In genomic region chr16:49623501-49624266, GRCh38 we compare ENCODE assay signal across 22 cellular contexts.
DNase-seq lines count a peak whose midpoint lies in the region; ATAC-seq, FAIRE-seq and TF ChIP-seq lines count a peak whose summit lies in the region.
"Had no signal": no experiment of that assay in that cellular context is flagged by ENCODE, and none has a peak within 500 bp of the region (broad histone marks: within the 10 kb centered on the region; RNA-seq: fewer than 3 reads in every experiment).

No MANE protein-coding gene starts in this region.

- no peak overlapping the region for H3K9ac ChIP-seq in K562 (ENCODE audit: insufficient read depth in 1 of 2, low read depth in 2 of 2, low read length in 2 of 2)
- H3K9ac ChIP-seq in mesenchymal stem cell (ENCODE audit: low read length): no peak overlapping the region
- H3K9ac ChIP-seq: BLaER1 treated with 17β-estradiol and CSF1 and Interleukin-3, amounts not matched to agents 10 nM and 100 nM had no signal

- H3K36me3 Mint-ChIP-seq in natural killer cell treated with Interleukin-12 subunit alpha and Interleukin-12 subunit beta and Interleukin-15 and Interleukin-18, amount 100 ng/mL, for 72 hours: no peaks in the 10 kb centered on the region
- no peaks in the 10 kb centered on the region for H3K36me3 Mint-ChIP-seq in natural killer cell
- H3K36me3 Mint-ChIP-seq: CD4-positive, alpha-beta memory T cell had no signal

- H3K14ac ChIP-seq in mesenchymal stem cell (ENCODE audit: low read length in 2 of 2): no peak overlapping the region

- DNase-seq in natural killer cell treated with Interleukin-12 subunit alpha and Interleukin-12 subunit beta and Interleukin-15 and Interleukin-18, amount 100 ng/mL, for 72 hours (ENCODE audit: low spot score): peak; percentile 54
- no peak for DNase-seq in natural killer cell
- DNase-seq in K562 (ENCODE audit: extremely low read depth in 1 of 4, low spot score in 3 of 4): no peak
- no peak for DNase-seq in mesenchymal stem cell
- DNase-seq in vagina (ENCODE audit: extremely low spot score in 2 of 2): peak; percentile 74 to 76
- DNase-seq in medulla oblongata (ENCODE audit: extremely low spot score): no peak
- DNase-seq in urothelium cell line (ENCODE audit: low spot score): no peak
- DNase-seq: CD4-positive, alpha-beta memory T cell; DMS 273 treated with DMSO at 0.1 percent for 48 hours; DND-41; GOT3; Kasumi-1; NCI-H187 treated with DMSO at 0.1 percent for 48 hours; NCI-H774; SJCRH30 had no signal

- H2BK5ac ChIP-seq in mesenchymal stem cell (ENCODE audit: low read depth, low read length, poor library complexity, severe bottlenecking): no peak overlapping the region

- no peak overlapping the region for H3K27ac Mint-ChIP-seq in natural killer cell treated with Interleukin-12 subunit alpha and Interleukin-12 subunit beta and Interleukin-15 and Interleukin-18, amount 100 ng/mL, for 72 hours
- H3K27ac Mint-ChIP-seq in natural killer cell: no peak overlapping the region
- H3K27ac Mint-ChIP-seq: CD4-positive, alpha-beta memory T cell had no signal

- H2BK120ac ChIP-seq in mesenchymal stem cell (ENCODE audit: low read depth, low read length): no peak overlapping the region

- H2AFZ ChIP-seq in K562 (ENCODE audit: low read depth, low read length) (no peak overlapping the region), mesenchymal stem cell (ENCODE audit: low read depth, low read length) (no peak overlapping the region)

- in situ Hi-C loops in K562 (cut with MboI): no loop called here

- WGBS in K562 (ENCODE audit: insufficient coverage, low coverage, missing lambda C conversion rate): 1% methylated on average over 8 of the region's 8 CpGs
- WGBS in mesenchymal stem cell: 91% methylated on average over 5 of the region's 8 CpGs

- peaks cover 6% of the 10 kb centered on the region for H3K9me1 ChIP-seq in K562 (ENCODE audit: control insufficient read depth, insufficient read depth, low read length)

- no peak for TF ChIP-seq CTCF in natural killer cell (IDR thresholded peaks at IDR 0.05)
- TF ChIP-seq CTCF in K562 (IDR thresholded peaks at IDR 0.05 in 2 of 3, conservative IDR thresholded peaks at IDR 0.05 in 1 of 3; ENCODE audit: insufficient read depth in 2 of 3, low read depth in 1 of 3, low read length in 3 of 3): no peak
- no peak for TF ChIP-seq CTCF in vagina (IDR thresholded peaks at IDR 0.05)

- H4K91ac ChIP-seq in mesenchymal stem cell (ENCODE audit: low read length): peak overlapping the region; percentile 18

- H3K79me1 ChIP-seq in mesenchymal stem cell (replicated peaks; ENCODE audit: low read length, poor library complexity, severe bottlenecking): no peaks in the 10 kb centered on the region

- no peaks in the 10 kb centered on the region for H3K27me3 Mint-ChIP-seq in natural killer cell treated with Interleukin-12 subunit alpha and Interleukin-12 subunit beta and Interleukin-15 and Interleukin-18, amount 100 ng/mL, for 72 hours
- no peaks in the 10 kb centered on the region for H3K27me3 Mint-ChIP-seq in natural killer cell (ENCODE audit: low read depth in 2 of 2)
- H3K27me3 Mint-ChIP-seq: CD4-positive, alpha-beta memory T cell had no signal

- H3K23ac ChIP-seq in mesenchymal stem cell (ENCODE audit: low read length in 2 of 2): no peak overlapping the region

- no peak for ATAC-seq in natural killer cell treated with Interleukin-12 subunit alpha and Interleukin-12 subunit beta and Interleukin-15 and Interleukin-18, amount 100 ng/mL, for 72 hours
- no peak for ATAC-seq in natural killer cell
- ATAC-seq in K562: no peak
- ATAC-seq in GM18861 (IDR thresholded peaks at IDR 0.05; ENCODE audit: unreplicated experiment): no peak
- ATAC-seq: GM12878, HCT116, Panc1 had no signal

- H2BK15ac ChIP-seq in mesenchymal stem cell (ENCODE audit: low read depth, poor library complexity, severe bottlenecking): no peak overlapping the region

- no peak overlapping the region for H4K8ac ChIP-seq in mesenchymal stem cell (ENCODE audit: low read length)

- H3K4me1 ChIP-seq in K562 (replicated peaks in 1 of 2; ENCODE audit: control insufficient read depth in 2 of 2, insufficient read depth in 2 of 2, low read length in 2 of 2) (peaks cover 24% of the 10 kb centered on the region in 2 experiments; a peak in 4 of 5 replicates), mesenchymal stem cell (ENCODE audit: control insufficient read depth, insufficient read depth, low read depth, low read length) (peaks cover 26% of the 10 kb centered on the region), vagina (peaks cover 24% of the 10 kb centered on the region)

- H3K4me3 Mint-ChIP-seq in natural killer cell treated with Interleukin-12 subunit alpha and Interleukin-12 subunit beta and Interleukin-15 and Interleukin-18, amount 100 ng/mL, for 72 hours: no peak overlapping the region
- no peak overlapping the region for H3K4me3 Mint-ChIP-seq in natural killer cell
- H3K4me3 Mint-ChIP-seq: CD4-positive, alpha-beta memory T cell had no signal

- TF ChIP-seq EP300 in K562 (IDR thresholded peaks at IDR 0.05; ENCODE audit: low read length): no peak

- H3K4me3 ChIP-seq in K562 (no peak overlapping the region), mesenchymal stem cell (ENCODE audit: insufficient read depth in 1 of 2, low read depth in 1 of 2, low read length in 2 of 2) (no peak overlapping the region), vagina (no peak overlapping the region)
- H3K4me3 ChIP-seq: BLaER1 treated with 17β-estradiol and CSF1 and Interleukin-3, amounts not matched to agents 10 nM and 100 nM; GM12878; SJCRH30 had no signal

- H3K4me2 ChIP-seq in K562 (ENCODE audit: insufficient read depth, low read length) (no peak overlapping the region), mesenchymal stem cell (ENCODE audit: low read length, poor library complexity, severe bottlenecking) (no peak overlapping the region)
- H3K4me2 ChIP-seq: BLaER1 treated with 17β-estradiol and CSF1 and Interleukin-3, amounts not matched to agents 10 nM and 100 nM had no signal

- H3K27ac ChIP-seq in K562 (ENCODE audit: extremely low read depth, low read depth, low read length): no peak overlapping the region
- H3K27ac ChIP-seq in mesenchymal stem cell (ENCODE audit: low read length, poor library complexity, severe bottlenecking): no peak overlapping the region
- H3K27ac ChIP-seq in vagina: no peak overlapping the region
- H3K27ac ChIP-seq: BLaER1 treated with 17β-estradiol and CSF1 and Interleukin-3, amounts not matched to agents 10 nM and 100 nM; SJCRH30 had no signal

- H3K18ac ChIP-seq in mesenchymal stem cell (ENCODE audit: low read depth in 1 of 2, low read length in 2 of 2): no peak overlapping the region

- CTCF ChIA-PET in K562 (lab: Yijun Ruan, JAX; ENCODE audit: low intra/inter-chr PET ratio): no interaction called here

- no peaks in the 10 kb centered on the region for H3K79me2 ChIP-seq in K562 (ENCODE audit: control insufficient read depth, insufficient read depth, low read length)

- TF ChIP-seq POLR2A in K562 (conservative IDR thresholded peaks at IDR 0.05) (no peak), vagina (IDR thresholded peaks at IDR 0.05) (no peak)

- intact Hi-C loops in natural killer cell (cut with micrococcal nuclease) (no loop called here), K562 (cut with micrococcal nuclease) (no loop called here), vagina (cut with DNase I) (loop anchor here (10.0 kb wide), 1 partner anchor 231 kb away; the partner anchor contains the start of gene ZNF423)

- H3K36me3 ChIP-seq in K562 (ENCODE audit: control insufficient read depth, insufficient read depth, low read length) (no peaks in the 10 kb centered on the region), mesenchymal stem cell (ENCODE audit: control insufficient read depth in 1 of 2, insufficient read depth in 2 of 2, low read depth in 1 of 2, low read length in 2 of 2) (no peaks in the 10 kb centered on the region), vagina (no peaks in the 10 kb centered on the region)
- H3K36me3 ChIP-seq: SJCRH30 had no signal

- no peaks in the 10 kb centered on the region for H4K20me1 ChIP-seq in K562 (replicated peaks; ENCODE audit: control insufficient read depth, insufficient read depth, low read length)

- H3K4ac ChIP-seq in mesenchymal stem cell (ENCODE audit: low read depth in 1 of 2, low read length in 2 of 2): no peak overlapping the region

- H2BK12ac ChIP-seq in mesenchymal stem cell (ENCODE audit: low read length in 2 of 2): no peak overlapping the region

- peak overlapping the region; percentile 30 for H2AK5ac ChIP-seq in mesenchymal stem cell (ENCODE audit: low read length, severe bottlenecking)

- FAIRE-seq in K562 (lab: Jason Lieb, UNC) (no peak), urothelium cell line (lab: Jason Lieb, UNC) (no peak)
- FAIRE-seq: GM12878, HTR-8/SVneo had no signal

- H3K9me3 ChIP-seq in K562 (replicated peaks; ENCODE audit: control insufficient read depth, insufficient read depth, low read depth, low read length) (no peaks in the 10 kb centered on the region), mesenchymal stem cell (ENCODE audit: control insufficient read depth, low read length) (peaks cover 3% of the 10 kb centered on the region), vagina (no peaks in the 10 kb centered on the region)
- H3K9me3 ChIP-seq: Caco-2, SJCRH30 had no signal

- H3K9me3 Mint-ChIP-seq in natural killer cell treated with Interleukin-12 subunit alpha and Interleukin-12 subunit beta and Interleukin-15 and Interleukin-18, amount 100 ng/mL, for 72 hours: no peaks in the 10 kb centered on the region
- no peaks in the 10 kb centered on the region for H3K9me3 Mint-ChIP-seq in natural killer cell
- H3K9me3 Mint-ChIP-seq: CD4-positive, alpha-beta memory T cell had no signal

- POLR2A ChIA-PET in K562 (lab: Yijun Ruan, JAX): no interaction called here

- no peak for TF ChIP-seq RAD21 in K562 (CRISPR knock-in tag; conservative IDR thresholded peaks at IDR 0.05 in 1 of 2, IDR thresholded peaks at IDR 0.05 in 1 of 2)

- no peaks in the 10 kb centered on the region for H3K4me1 Mint-ChIP-seq in natural killer cell treated with Interleukin-12 subunit alpha and Interleukin-12 subunit beta and Interleukin-15 and Interleukin-18, amount 100 ng/mL, for 72 hours (ENCODE audit: low read depth in 2 of 2)
- no peaks in the 10 kb centered on the region for H3K4me1 Mint-ChIP-seq in natural killer cell
- H3K4me1 Mint-ChIP-seq: CD4-positive, alpha-beta memory T cell had no signal

- H3K27me3 ChIP-seq in K562 (ENCODE audit: control insufficient read depth in 2 of 2, insufficient read depth in 2 of 2, low read length in 2 of 2) (0 out of 5 replicates have a peak, but pooled peaks cover 0 to 6% of the 10 kb centered on the region in 2 experiments), mesenchymal stem cell (ENCODE audit: control insufficient read depth in 1 of 2, insufficient read depth in 1 of 2, low read length in 2 of 2) (no peaks in the 10 kb centered on the region), vagina (no peaks in the 10 kb centered on the region)
- H3K27me3 ChIP-seq: BLaER1 treated with 17β-estradiol and CSF1 and Interleukin-3, amounts not matched to agents 10 nM and 100 nM; SJCRH30 had no signal

- BruUV-seq in K562 (replicated peaks; lab: Mats Ljungman, UMichigan): no TSS peak

TF ChIP-seq in K562, 482 proteins besides CTCF, POLR2A, EP300 and RAD21 (continues in another document):
- TF ChIP-seq ADNP (tag; IDR thresholded peaks at IDR 0.05): no peak
- no peak for TF ChIP-seq ARID1B (IDR thresholded peaks at IDR 0.05)
- peak; percentile 30; the same call in 1 of the 2 replicates for TF ChIP-seq C11orf30 (IDR thresholded peaks at IDR 0.05; ENCODE audit: low read depth)
- TF ChIP-seq ZNF79 (CRISPR knock-in tag; IDR thresholded peaks at IDR 0.05; ENCODE audit: low read depth): no peak

Comparison
In these comparisons a context has a peak if more than half of its experiments do, and no peak if none do; other contexts are left out.
1. DNase-seq: peak in natural killer cell treated with Interleukin-12 subunit alpha and Interleukin-12 subunit beta and Interleukin-15 and Interleukin-18, amount 100 ng/mL, for 72 hours (single experiment) and vagina (2 of 2); none in natural killer cell (single experiment), K562 (0 of 4), mesenchymal stem cell (single experiment), medulla oblongata (single experiment) and urothelium cell line (single experiment).